Comparison of ENCODE assay signal across 8 cellular contexts in genomic region chr15:90529008-90529368, GRCh38. TPM values are rescaled to one million over a fixed set of nuclear protein-coding genes. Genes with fewer than 3 reads are reported as not detected.
A peak's percentile ranks its signal among the peaks of the same experiment; 100 is the strongest.
DNase-seq lines count a peak whose midpoint lies in the region; ATAC-seq and TF ChIP-seq lines count a peak whose summit lies in the region.

No MANE protein-coding gene starts in this region.

- H2AFZ ChIP-seq in parathyroid adenoma = peak overlapping the region; percentile 97

- BruUV-seq in Panc1 (replicated peaks; lab: Mats Ljungman, UMichigan) = no TSS peak

- H3K4me2 ChIP-seq in DOHH2 (ENCODE audit: low read length) = peak overlapping the region; percentile 85
- peak overlapping the region; percentile 79 for H3K4me2 ChIP-seq in parathyroid adenoma (ENCODE audit: low read length)

- H3K9ac ChIP-seq in parathyroid adenoma = no peak overlapping the region

- H3K9me3 ChIP-seq in DOHH2 (ENCODE audit: control insufficient read depth, insufficient read depth, low read length) (no peaks in the 10 kb centered on the region), Panc1 (ENCODE audit: control insufficient read depth, insufficient read depth, low read depth, low read length) (no peaks in the 10 kb centered on the region), parathyroid adenoma (ENCODE audit: control insufficient read depth, low read length) (no peaks in the 10 kb centered on the region)

- no peaks in the 10 kb centered on the region for H3K9me2 ChIP-seq in DOHH2 (replicated peaks; ENCODE audit: control insufficient read depth, low read length)

- POLR2A ChIA-PET in Panc1 (lab: Charles Lee) = interaction anchor here (0.7 kb wide), 1 partner anchor 90 kb away, joined by 5 read pairs; no protein-coding TSS in a partner anchor

- H3K36me3 ChIP-seq in DOHH2 (ENCODE audit: control insufficient read depth, low read length) = no peaks in the 10 kb centered on the region
- H3K36me3 ChIP-seq in Panc1 (ENCODE audit: control insufficient read depth, insufficient read depth, low read length) = no peaks in the 10 kb centered on the region
- no peaks in the 10 kb centered on the region for H3K36me3 ChIP-seq in parathyroid adenoma (ENCODE audit: control insufficient read depth, insufficient read depth, low read length)

- CTCF ChIA-PET in Panc1 (lab: Charles Lee) = interaction anchor here (0.6 kb wide), 3 partner anchors 125 to 171 kb away, joined by 3 read pairs; no protein-coding TSS in a partner anchor

- H3K4me3 ChIP-seq in DOHH2 (ENCODE audit: low read length) (peak overlapping the region; percentile 88), Panc1 (ENCODE audit: low read depth in 2 of 2, low read length in 2 of 2) (peak overlapping the region; percentile 64 to 65), epithelial cell of esophagus (ENCODE audit: low read length) (peak overlapping the region; percentile 45), parathyroid adenoma (ENCODE audit: low read depth, low read length) (peak overlapping the region; percentile 52)

- H4K20me1 ChIP-seq in DOHH2 (ENCODE audit: control insufficient read depth, insufficient read depth, low read depth, low read length) = 0 out of 2 replicates have a peak, but pooled peaks cover 4% of the 10 kb centered on the region

- H3K27ac ChIP-seq in DOHH2 (ENCODE audit: low read depth, low read length) = no peak overlapping the region
- peak overlapping the region; percentile 10 for H3K27ac ChIP-seq in Panc1 (ENCODE audit: low read length)
- no peak overlapping the region for H3K27ac ChIP-seq in parathyroid adenoma

- TF ChIP-seq CTCF in DOHH2 (IDR thresholded peaks at IDR 0.05; ENCODE audit: low read depth, low read length, poor library complexity, severe bottlenecking) (no peak), Panc1 (IDR thresholded peaks at IDR 0.05) (no peak), epithelial cell of esophagus (IDR thresholded peaks at IDR 0.05; ENCODE audit: insufficient read depth, low read depth, low read length, missing control alignments) (no peak), parathyroid adenoma (IDR thresholded peaks at IDR 0.05) (no peak)

- intact Hi-C loops in Panc1 (cut with micrococcal nuclease; ENCODE audit: unreplicated experiment) = no loop called here

- ATAC-seq in Panc1 (no peak), HG02840 (IDR thresholded peaks at IDR 0.05; ENCODE audit: low FRiP score, unreplicated experiment) (no peak), HG03097 (IDR thresholded peaks at IDR 0.05; ENCODE audit: low FRiP score, unreplicated experiment) (no peak)

- H3K4me1 ChIP-seq in DOHH2 (ENCODE audit: control insufficient read depth, low read length) (peaks cover 16% of the 10 kb centered on the region), Panc1 (ENCODE audit: control insufficient read depth, insufficient read depth, low read length) (peaks cover 15% of the 10 kb centered on the region), parathyroid adenoma (no peaks in the 10 kb centered on the region)

- in situ Hi-C loops in Panc1 (cut with HindIII; ENCODE audit: low pct_unique_long_range_greater_than_20kb, low sequenced_read_pairs) = no loop called here

- 0 out of 2 replicates have a peak, but pooled peaks cover 2% of the 10 kb centered on the region for H3F3A ChIP-seq in DOHH2 (ENCODE audit: control insufficient read depth, insufficient read depth)

- H3K79me2 ChIP-seq in DOHH2 (ENCODE audit: control insufficient read depth, low read length) (peaks cover 34% of the 10 kb centered on the region), parathyroid adenoma (peaks cover 19% of the 10 kb centered on the region)

- no peaks in the 10 kb centered on the region for H3K27me3 ChIP-seq in DOHH2 (ENCODE audit: control insufficient read depth, low read length)
- H3K27me3 ChIP-seq in Panc1 (ENCODE audit: control insufficient read depth, insufficient read depth, low read length) = no peaks in the 10 kb centered on the region
- no peaks in the 10 kb centered on the region for H3K27me3 ChIP-seq in parathyroid adenoma (ENCODE audit: control insufficient read depth, insufficient read depth, low read length)

- DNase-seq in Panc1 (ENCODE audit: low read depth, low spot score) = no peak
- no peak for DNase-seq in epithelial cell of esophagus (ENCODE audit: low read depth)
- no peak for DNase-seq in NOMO-1 (lab: John Stamatoyannopoulos, UW; ENCODE audit: unreplicated experiment in 2 of 2)
- DNase-seq in HuH-7 (ENCODE audit: low spot score) = no peak

RNA-seq across cellular contexts. Expression of gene CRTC3, which starts 0.7 kb away (rescaled TPM):
- total RNA-seq in Panc1 (2021; ENCODE audit: unreplicated experiment) = 45.0 TPM
- polyA plus RNA-seq in Panc1 (2012; ENCODE audit: insufficient read length) = 22.9 TPM
